ENCODE assay signal across 9 cellular contexts in the genomic region with DNA sequence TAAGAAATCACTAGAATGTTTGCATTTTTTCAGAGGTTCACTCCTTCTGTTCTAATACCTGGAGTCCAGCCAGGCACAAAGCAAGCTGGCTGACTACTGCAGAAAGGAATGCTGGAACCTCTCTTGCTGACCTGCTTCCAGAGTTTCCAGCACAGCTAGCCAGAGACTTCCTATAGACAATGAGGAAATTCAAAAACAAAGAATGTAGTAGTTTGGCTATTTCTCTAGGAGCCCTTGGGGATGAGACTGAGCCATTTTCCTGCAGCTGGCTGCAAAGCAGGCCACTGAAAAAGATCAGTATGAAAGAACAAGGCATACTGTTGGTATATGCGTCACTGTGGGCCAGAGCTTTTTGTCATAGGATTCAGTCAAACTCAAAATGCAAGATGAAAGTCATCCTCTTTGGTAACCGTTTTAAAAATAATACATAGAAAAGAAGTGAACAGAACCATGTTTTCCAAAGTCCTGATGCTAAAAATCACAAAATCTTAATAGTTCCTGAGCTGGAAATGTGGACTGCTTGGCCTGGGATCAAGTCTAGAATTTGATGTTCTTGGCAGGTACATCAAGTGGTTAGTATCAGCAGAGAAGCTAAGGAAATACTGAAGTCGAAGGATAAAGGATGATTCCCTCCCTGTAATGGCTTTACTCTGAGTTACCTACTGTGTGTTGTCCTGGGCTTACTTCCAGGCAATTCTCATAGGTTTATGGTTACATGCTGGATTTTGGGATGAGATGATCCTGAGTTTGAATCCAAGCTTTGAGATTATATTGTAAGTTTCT. TPM values are rescaled to one million over a fixed set of nuclear protein-coding genes. Genes with fewer than 3 reads are reported as not detected.
DNase-seq lines count a peak whose midpoint lies in the region; ATAC-seq and FAIRE-seq lines count a peak whose summit lies in the region.
"Had no signal": no experiment of that assay in that cellular context is flagged by ENCODE, and none has a peak within 500 bp of the region (broad histone marks: within the 10 kb centered on the region; RNA-seq: fewer than 3 reads in every experiment).

No MANE protein-coding gene starts in this region.

- ATAC-seq in esophagus mucosa (peak; percentile 35), HG03432 (IDR thresholded peaks at IDR 0.05; ENCODE audit: unreplicated experiment) (no peak), GM21717 (IDR thresholded peaks at IDR 0.05; ENCODE audit: unreplicated experiment) (no peak), HG02763 (IDR thresholded peaks at IDR 0.05; ENCODE audit: unreplicated experiment) (no peak)
- ATAC-seq: activated CD4-positive, CD25-positive, alpha-beta regulatory T cell treated with anti-CD3 and anti-CD28 coated beads, Interleukin-2, amount 50 U/mL, for 24 hours had no signal

- DNase-seq in NCI-H460 (ENCODE audit: extremely low read depth, low read depth) (peak; percentile 4), midbrain (lab: John Stamatoyannopoulos, UW) (peak; percentile 49), SKM-1 treated with dmso at 0.1 percent for 144 hours (lab: John Stamatoyannopoulos, UW; ENCODE audit: unreplicated experiment) (no peak)

- FAIRE-seq in A204.1 (lab: Jason Lieb, UNC) = peak; percentile 29

RNA-seq across cellular contexts. Expression of a gene that starts 9.0 kb away (rescaled TPM):
- 5.8 and 6.0 TPM in 2 replicates for total RNA-seq in NCI-H460 (2014; rRNA removed; shearing (Covaris generic))
- polyA plus RNA-seq in NCI-H460 (2014; cell fraction: nucleus; rRNA removed) = 1.8 and 2.4 TPM in 2 replicates
- total RNA-seq in esophagus mucosa = 0.48 TPM
